9 cellular contexts compared by ENCODE assay signal in genomic region chr4:1834047-1834769, GRCh38. TPM values are rescaled to one million over a fixed set of nuclear protein-coding genes. Genes with fewer than 3 reads are reported as not detected.
DNase-seq lines count a peak whose midpoint lies in the region; ATAC-seq, FAIRE-seq and TF ChIP-seq lines count a peak whose summit lies in the region.
"Had no signal": no experiment of that assay in that cellular context is flagged by ENCODE, and none has a peak within 500 bp of the region (broad histone marks: within the 10 kb centered on the region; RNA-seq: fewer than 3 reads in every experiment).

No MANE protein-coding gene starts in this region.

- no peak for ATAC-seq in stimulated activated naive CD8-positive, alpha-beta T cell treated with anti-CD3 and anti-CD28 coated beads, Interleukin-15, Interleukin-2, amounts not matched to agents 100 U/mL and 50 U/mL, for 24 hours
- ATAC-seq in HG02981 (IDR thresholded peaks at IDR 0.05; ENCODE audit: unreplicated experiment) (peak; percentile 60), left ventricle myocardium superior (no peak)

- peak overlapping the region; percentile 71 for H3K27ac Mint-ChIP-seq in stimulated activated naive CD8-positive, alpha-beta T cell treated with anti-CD3 and anti-CD28 coated beads, Interleukin-15, Interleukin-2, amounts not matched to agents 100 ng/mL and 50 ng/mL, for 24 hours

- intact Hi-C loops in thyroid gland (cut with DNase I) (no loop called here), left ventricle myocardium superior (cut with micrococcal nuclease) (no loop called here), kidney (cut with DNase I) (no loop called here)

- H3K4me1 ChIP-seq in thyroid gland, result peaks cover 26 to 31% of the 10 kb centered on the region in 2 donors
- H3K4me1 ChIP-seq in kidney (ENCODE audit: control insufficient read depth in 1 of 2, insufficient read depth in 1 of 2, low read depth in 1 of 2, low read length in 2 of 2), result no peaks in the 10 kb centered on the region

- TF ChIP-seq POLR2A in thyroid gland (IDR thresholded peaks at IDR 0.05), result no peak

- no peak for DNase-seq in stimulated activated naive CD8-positive, alpha-beta T cell treated with anti-CD3 and anti-CD28 coated beads, Interleukin-15, Interleukin-2, amounts not matched to agents 100 U/mL and 50 U/mL, for 24 hours
- peak; percentile 71 to 73 for DNase-seq in thyroid gland
- DNase-seq in left ventricle myocardium superior, result no peak
- no peak for DNase-seq in kidney
- DNase-seq in activated CD4-positive, alpha-beta T cell treated with anti-CD3 and anti-CD28 coated beads, Interleukin-2, amount 50 U/mL, for 48 hours, result no peak

- H3K27ac ChIP-seq in angular gyrus (ENCODE audit: low read depth, low read length), result peak overlapping the region; percentile 77
- peak overlapping the region; percentile 9 to 82 (median 68) for H3K27ac ChIP-seq in thyroid gland
- no peak overlapping the region for H3K27ac ChIP-seq in kidney (ENCODE audit: low read depth in 2 of 2, low read length in 2 of 2)

- H3K9ac ChIP-seq in kidney (ENCODE audit: low read length in 2 of 2), result no peak overlapping the region

- H3K9me3 ChIP-seq in thyroid gland, result no peaks in the 10 kb centered on the region
- no peaks in the 10 kb centered on the region for H3K9me3 ChIP-seq in kidney (ENCODE audit: control insufficient read depth in 1 of 2, low read length in 2 of 2)

- no peaks in the 10 kb centered on the region for H3K27me3 Mint-ChIP-seq in stimulated activated naive CD8-positive, alpha-beta T cell treated with anti-CD3 and anti-CD28 coated beads, Interleukin-15, Interleukin-2, amounts not matched to agents 100 ng/mL and 50 ng/mL, for 24 hours

- no peak for FAIRE-seq in kidney (lab: Jason Lieb, UNC)
- FAIRE-seq: bronchial epithelial cell had no signal

- peaks cover 66% of the 10 kb centered on the region for H3K36me3 Mint-ChIP-seq in stimulated activated naive CD8-positive, alpha-beta T cell treated with anti-CD3 and anti-CD28 coated beads, Interleukin-15, Interleukin-2, amounts not matched to agents 100 ng/mL and 50 ng/mL, for 24 hours (ENCODE audit: low read depth)

- H3K4me3 ChIP-seq in thyroid gland (replicated peaks in 1 of 3), result no peak overlapping the region
- no peak overlapping the region for H3K4me3 ChIP-seq in kidney (ENCODE audit: low read length in 2 of 2)

- WGBS in thyroid gland, 2 donors, result 55 to 68% methylated on average over 18 to 19 of the region's 21 CpGs

- H3K27me3 ChIP-seq in thyroid gland, result no peaks in the 10 kb centered on the region

- H3K36me3 ChIP-seq in thyroid gland (peaks cover 32 to 36% of the 10 kb centered on the region in 2 donors), kidney (ENCODE audit: control insufficient read depth in 1 of 2, insufficient read depth in 2 of 2, low read length in 2 of 2) (peaks cover 25 to 41% of the 10 kb centered on the region in 2 donors)

- H3K4me1 Mint-ChIP-seq in stimulated activated naive CD8-positive, alpha-beta T cell treated with anti-CD3 and anti-CD28 coated beads, Interleukin-15, Interleukin-2, amounts not matched to agents 100 ng/mL and 50 ng/mL, for 24 hours (ENCODE audit: low read depth), result peaks cover 11% of the 10 kb centered on the region

- TF ChIP-seq CTCF in thyroid gland (IDR thresholded peaks at IDR 0.05), result no peak
- no peak for TF ChIP-seq CTCF in kidney (IDR thresholded peaks at IDR 0.05; ENCODE audit: borderline replicate concordance, extremely low read depth, insufficient read depth)

- H3K9me3 Mint-ChIP-seq in stimulated activated naive CD8-positive, alpha-beta T cell treated with anti-CD3 and anti-CD28 coated beads, Interleukin-15, Interleukin-2, amounts not matched to agents 100 ng/mL and 50 ng/mL, for 24 hours, result no peaks in the 10 kb centered on the region

- H3K4me3 Mint-ChIP-seq in stimulated activated naive CD8-positive, alpha-beta T cell treated with anti-CD3 and anti-CD28 coated beads, Interleukin-15, Interleukin-2, amounts not matched to agents 100 ng/mL and 50 ng/mL, for 24 hours, result no peak overlapping the region

RNA-seq across cellular contexts. Expression of gene LETM1, which starts 21.7 kb away (rescaled TPM):
- total RNA-seq in thyroid gland (10 to 100 TPM; 30.1 to 58.4 (median 49.0) TPM), left ventricle myocardium superior (46.2 TPM), kidney (46.4 TPM)
- 20.0 TPM for polyA plus RNA-seq in kidney (ENCODE audit: insufficient read depth, low read depth, low replicate concordance)

RNA-seq across cellular contexts. Expression of gene NSD2, which starts 37.0 kb away (rescaled TPM):
- 10 to 100 TPM; 30.9 to 63.7 (median 40.3) TPM for total RNA-seq in thyroid gland
- 45.3 TPM for total RNA-seq in left ventricle myocardium superior
- total RNA-seq in kidney, result 51.2 TPM
- 5.5 TPM for polyA plus RNA-seq in kidney (ENCODE audit: insufficient read depth, low read depth, low replicate concordance)

RNA-seq across cellular contexts. Expression of gene FGFR3, which starts 41.1 kb away (rescaled TPM):
- total RNA-seq in thyroid gland, result 1 to 10 TPM in 2 of 4 donors, under 1 TPM in 2; 0.78 to 5.1 (median 1.6) TPM
- 1.7 TPM for total RNA-seq in left ventricle myocardium superior
- 25.5 TPM for total RNA-seq in kidney
- polyA plus RNA-seq in kidney (ENCODE audit: insufficient read depth, low read depth, low replicate concordance), result 28.5 TPM

Comparison
In these comparisons a context has a peak if more than half of its experiments do, and no peak if none do; other contexts are left out.
1. DNase-seq: peak in thyroid gland (2 of 2); none in stimulated activated naive CD8-positive, alpha-beta T cell treated with anti-CD3 and anti-CD28 coated beads, Interleukin-15, Interleukin-2, amounts not matched to agents 100 U/mL and 50 U/mL, for 24 hours (single experiment), left ventricle myocardium superior (single experiment), kidney (single experiment) and activated CD4-positive, alpha-beta T cell treated with anti-CD3 and anti-CD28 coated beads, Interleukin-2, amount 50 U/mL, for 48 hours (0 of 2).
2. H3K27ac ChIP-seq: peak in angular gyrus (single experiment) and thyroid gland (3 of 3); none in kidney (0 of 2).